Comparison of ENCODE assay signal across 8 cellular contexts in genomic region chr3:143885803-143886427, GRCh38. TPM values are rescaled to one million over a fixed set of nuclear protein-coding genes. Genes with fewer than 3 reads are reported as not detected.
A peak's percentile ranks its signal among the peaks of the same experiment; 100 is the strongest.
DNase-seq lines count a peak whose midpoint lies in the region; ATAC-seq and TF ChIP-seq lines count a peak whose summit lies in the region.

No MANE protein-coding gene starts in this region.

- no peaks in the 10 kb centered on the region for H3K36me3 Mint-ChIP-seq in activated naive CD4-positive, alpha-beta T cell treated with anti-CD3 and anti-CD28 coated beads for 36 hours (ENCODE audit: low read depth)
- H3K36me3 Mint-ChIP-seq in memory B cell: no peaks in the 10 kb centered on the region
- H3K36me3 Mint-ChIP-seq in T-helper 2 cell treated with Interferon-gamma antibody and Interleukin-4, amounts not matched to agents 5 μg/mL and 100 μg/mL, for 36 hours (ENCODE audit: low read depth): no peaks in the 10 kb centered on the region

- H3K4me1 Mint-ChIP-seq in activated naive CD4-positive, alpha-beta T cell treated with anti-CD3 and anti-CD28 coated beads for 36 hours (ENCODE audit: low read depth): no peaks in the 10 kb centered on the region
- no peaks in the 10 kb centered on the region for H3K4me1 Mint-ChIP-seq in memory B cell
- H3K4me1 Mint-ChIP-seq in T-helper 2 cell treated with Interferon-gamma antibody and Interleukin-4, amounts not matched to agents 5 μg/mL and 100 μg/mL, for 36 hours (ENCODE audit: low read depth): no peaks in the 10 kb centered on the region

- H3K27me3 ChIP-seq in HL-60 (ENCODE audit: insufficient read depth, poor library complexity, severe bottlenecking): peaks cover 2% of the 10 kb centered on the region

- TF ChIP-seq CTCF in HL-60 (IDR thresholded peaks at IDR 0.05; ENCODE audit: insufficient read depth, low read length): peak; percentile 68

- peak; percentile 45 for DNase-seq in activated naive CD4-positive, alpha-beta T cell treated with anti-CD3 and anti-CD28 coated beads for 36 hours
- DNase-seq in activated naive CD4-positive, alpha-beta T cell treated with anti-CD3 and anti-CD28 coated beads, Interleukin-2, amount 50 U/mL, for 16 hours: no peak
- peak in 1 of 2 experiments; percentile 24 for DNase-seq in HL-60 (ENCODE audit: low read depth in 1 of 2, low spot score in 1 of 2)
- DNase-seq in RKO (ENCODE audit: low spot score): peak; percentile 59
- DNase-seq in cerebellum (ENCODE audit: low spot score): peak; percentile 12
- DNase-seq in memory B cell (ENCODE audit: low spot score in 2 of 2): peak in 1 of 2 donors; percentile 39
- DNase-seq in T-helper 2 cell treated with Interferon-gamma antibody and Interleukin-4, amounts not matched to agents 5 μg/mL and 100 μg/mL, for 36 hours (ENCODE audit: low spot score): no peak

- H3K27ac Mint-ChIP-seq in activated naive CD4-positive, alpha-beta T cell treated with anti-CD3 and anti-CD28 coated beads for 36 hours: no peak overlapping the region
- H3K27ac Mint-ChIP-seq in memory B cell: no peak overlapping the region
- no peak overlapping the region for H3K27ac Mint-ChIP-seq in T-helper 2 cell treated with Interferon-gamma antibody and Interleukin-4, amounts not matched to agents 5 μg/mL and 100 μg/mL, for 36 hours

- CTCF ChIA-PET in activated naive CD4-positive, alpha-beta T cell treated with anti-CD3 and anti-CD28 coated beads for 36 hours (lab: Charles Lee): interaction anchor here (0.6 to 3.6 kb wide), 18 partner anchors 8 to 279 kb away, joined by 3 to 15 read pairs (median 4); partner anchors contain the start of gene DIPK2A

- H3K27me3 Mint-ChIP-seq in activated naive CD4-positive, alpha-beta T cell treated with anti-CD3 and anti-CD28 coated beads for 36 hours (ENCODE audit: low read depth): no peaks in the 10 kb centered on the region
- peaks cover 2% of the 10 kb centered on the region for H3K27me3 Mint-ChIP-seq in memory B cell
- H3K27me3 Mint-ChIP-seq in T-helper 2 cell treated with Interferon-gamma antibody and Interleukin-4, amounts not matched to agents 5 μg/mL and 100 μg/mL, for 36 hours (ENCODE audit: low read depth): peaks cover 20% of the 10 kb centered on the region

- intact Hi-C loops in activated naive CD4-positive, alpha-beta T cell treated with anti-CD3 and anti-CD28 coated beads for 36 hours (cut with micrococcal nuclease): loop anchor here (1.0 kb wide), 3 partner anchors 65 to 111 kb away; partner anchors contain the start of gene DIPK2A

- H3K27ac ChIP-seq in HL-60 (replicated peaks): no peak overlapping the region

- H3K9me3 Mint-ChIP-seq in activated naive CD4-positive, alpha-beta T cell treated with anti-CD3 and anti-CD28 coated beads for 36 hours: no peaks in the 10 kb centered on the region
- no peaks in the 10 kb centered on the region for H3K9me3 Mint-ChIP-seq in memory B cell
- H3K9me3 Mint-ChIP-seq in T-helper 2 cell treated with Interferon-gamma antibody and Interleukin-4, amounts not matched to agents 5 μg/mL and 100 μg/mL, for 36 hours: no peaks in the 10 kb centered on the region

- no peak overlapping the region for H3K4me3 Mint-ChIP-seq in activated naive CD4-positive, alpha-beta T cell treated with anti-CD3 and anti-CD28 coated beads for 36 hours
- no peak overlapping the region for H3K4me3 Mint-ChIP-seq in memory B cell
- H3K4me3 Mint-ChIP-seq in T-helper 2 cell treated with Interferon-gamma antibody and Interleukin-4, amounts not matched to agents 5 μg/mL and 100 μg/mL, for 36 hours: no peak overlapping the region

- ATAC-seq in GM21529 (IDR thresholded peaks at IDR 0.05; ENCODE audit: unreplicated experiment): peak; percentile 95
- ATAC-seq in memory B cell (ENCODE audit: low read depth): peak; percentile 83

- no peak overlapping the region for H3K4me3 ChIP-seq in HL-60 (replicated peaks; ENCODE audit: insufficient read depth, low read length)

RNA-seq across cellular contexts. Expression of gene SLC9A9, which starts 37.6 kb away (rescaled TPM):
- total RNA-seq in activated naive CD4-positive, alpha-beta T cell treated with anti-CD3 and anti-CD28 coated beads for 36 hours: under 1 TPM; 0.33 to 0.49 TPM
- 14.4 TPM for total RNA-seq in cerebellum

Comparison
In these comparisons a context has a peak if more than half of its experiments do, and no peak if none do; other contexts are left out.
1. DNase-seq: peak in activated naive CD4-positive, alpha-beta T cell treated with anti-CD3 and anti-CD28 coated beads for 36 hours (single experiment), RKO (single experiment) and cerebellum (single experiment); none in activated naive CD4-positive, alpha-beta T cell treated with anti-CD3 and anti-CD28 coated beads, Interleukin-2, amount 50 U/mL, for 16 hours (single experiment) and T-helper 2 cell treated with Interferon-gamma antibody and Interleukin-4, amounts not matched to agents 5 μg/mL and 100 μg/mL, for 36 hours (single experiment).
2. RNA of gene SLC9A9, which starts 37.6 kb away (total RNA-seq): 14.4 TPM in cerebellum (single experiment); 0.33 to 0.49 TPM in activated naive CD4-positive, alpha-beta T cell treated with anti-CD3 and anti-CD28 coated beads for 36 hours; every median in the first group is over 10 times any median in the second.